10 cellular contexts compared by ENCODE assay signal in genomic region chr16:14186954-14187306, GRCh38.
DNase-seq lines count a peak whose midpoint lies in the region; ATAC-seq and TF ChIP-seq lines count a peak whose summit lies in the region.
"Had no signal": no experiment of that assay in that cellular context is flagged by ENCODE, and none has a peak within 500 bp of the region (broad histone marks: within the 10 kb centered on the region; RNA-seq: fewer than 3 reads in every experiment).

No MANE protein-coding gene starts in this region.

- H3K9me3 Mint-ChIP-seq in glutamatergic neuron (ENCODE audit: unreplicated experiment): no peaks in the 10 kb centered on the region

- ATAC-seq in HG02884 (IDR thresholded peaks at IDR 0.05; ENCODE audit: unreplicated experiment): no peak

- H3K4me3 Mint-ChIP-seq in glutamatergic neuron (ENCODE audit: unreplicated experiment): peak overlapping the region; percentile 66

- H3K36me3 ChIP-seq in Peyer's patch (no peaks in the 10 kb centered on the region), ovary (no peaks in the 10 kb centered on the region)

- CTCF ChIA-PET in AG04449 (lab: Yijun Ruan, JAX): interaction anchor here (0.7 to 4.8 kb wide), 10 partner anchors 13 to 268 kb away, joined by 3 to 27 read pairs (median 4); partner anchors contain the start of gene ERCC4

- H3K4me1 ChIP-seq in Peyer's patch (no peaks in the 10 kb centered on the region), ovary (ENCODE audit: insufficient read depth) (no peaks in the 10 kb centered on the region)

- peaks cover 20% of the 10 kb centered on the region for H3K4me1 Mint-ChIP-seq in glutamatergic neuron (ENCODE audit: low read depth, unreplicated experiment)

- TF ChIP-seq POLR2A in Peyer's patch (IDR thresholded peaks at IDR 0.05): no peak
- no peak for TF ChIP-seq POLR2A in ovary (IDR thresholded peaks at IDR 0.05)

- intact Hi-C loops in ovary (cut with DNase I): no loop called here

- 48 to 56% (median 50%) methylated on average over 1 of the region's 1 CpG for WGBS in ovary, 3 donors

- TF ChIP-seq CTCF in AG04449 (IDR thresholded peaks at IDR 0.05; ENCODE audit: insufficient read depth, low read length, missing control alignments) (no peak), Peyer's patch (IDR thresholded peaks at IDR 0.05) (no peak), glutamatergic neuron (IDR thresholded peaks at IDR 0.05; ENCODE audit: partially characterized antibody, unreplicated experiment) (no peak), ovary (IDR thresholded peaks at IDR 0.05) (no peak)

- H3K9me3 ChIP-seq in Peyer's patch (no peaks in the 10 kb centered on the region), ovary (no peaks in the 10 kb centered on the region)

- no peaks in the 10 kb centered on the region for H3K27me3 ChIP-seq in Peyer's patch
- H3K27me3 ChIP-seq in ovary: no peaks in the 10 kb centered on the region

- no peaks in the 10 kb centered on the region for H3K36me3 Mint-ChIP-seq in glutamatergic neuron (ENCODE audit: unreplicated experiment)

- no peak for TF ChIP-seq EP300 in ovary (IDR thresholded peaks at IDR 0.05)

- DNase-seq in AG04449 (ENCODE audit: low read depth, low spot score): no peak
- DNase-seq in Peyer's patch: no peak
- no peak for DNase-seq in glutamatergic neuron
- DNase-seq in ovary: no peak
- DNase-seq in NCI-H1417 (lab: John Stamatoyannopoulos, UW): no peak
- no peak for DNase-seq in effector CD8-positive, alpha-beta T cell (lab: John Stamatoyannopoulos, UW)
- DNase-seq in hypothalamus (lab: John Stamatoyannopoulos, UW): no peak
- DNase-seq: Karpas-422, small intestine had no signal

- H3K27ac Mint-ChIP-seq in glutamatergic neuron (ENCODE audit: unreplicated experiment): no peak overlapping the region

- H3K27ac ChIP-seq in Peyer's patch (peak overlapping the region; percentile 4 to 73 (median 57)), ovary (peak overlapping the region in 1 of 2 donors; percentile 19)

- H3K4me3 ChIP-seq in AG04449 (ENCODE audit: low read depth, low read length): peak overlapping the region; percentile 58
- H3K4me3 ChIP-seq in Peyer's patch: peak overlapping the region in 3 of 4 donors; percentile 0 to 28 (median 26)
- H3K4me3 ChIP-seq in ovary: peak overlapping the region; percentile 28

- POLR2A ChIA-PET in AG04449 (lab: Yijun Ruan, JAX): interaction anchor here (0.6 to 1.0 kb wide), 4 partner anchors 13 to 250 kb away, joined by 3 to 6 read pairs (median 3); no protein-coding TSS in a partner anchor

- H3K27me3 Mint-ChIP-seq in glutamatergic neuron (ENCODE audit: unreplicated experiment): no peaks in the 10 kb centered on the region
